21 cellular contexts compared by ENCODE assay signal in the genomic region with DNA sequence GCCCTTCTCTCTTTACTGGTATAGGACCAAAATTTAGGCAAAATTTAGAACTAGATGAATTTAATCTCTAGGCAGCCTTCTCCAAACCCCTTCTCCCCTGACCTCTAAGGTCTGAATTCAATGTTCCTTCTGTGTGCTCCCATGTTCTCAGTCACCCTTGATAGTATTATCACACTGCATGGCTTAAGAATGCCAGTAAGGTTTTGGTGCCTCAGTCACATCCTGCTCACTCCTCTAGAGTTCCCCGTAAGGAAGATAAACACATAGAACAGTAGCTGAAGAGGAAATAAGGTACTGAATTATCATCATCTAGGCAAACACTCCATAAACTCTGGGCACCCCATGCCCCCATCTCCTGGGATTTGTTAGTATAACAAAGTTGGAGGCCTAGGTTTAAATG. TPM values are rescaled to one million over a fixed set of nuclear protein-coding genes. Genes with fewer than 3 reads are reported as not detected.
"Had no signal": no experiment of that assay in that cellular context is flagged by ENCODE, and none has a peak within 500 bp of the region (broad histone marks: within the 10 kb centered on the region; RNA-seq: fewer than 3 reads in every experiment).

No MANE protein-coding gene starts in this region.

- DNase-seq: activated CD4-positive, alpha-beta T cell treated with anti-CD3 and anti-CD28 coated beads, Interleukin-2, amount 50 U/mL, for 48 hours; activated CD8-positive, alpha-beta memory T cell treated with anti-CD3 and anti-CD28 coated beads, Interleukin-2, amount 10 ng/mL, durations not matched to agents 7 days and 5 days; activated naive CD4-positive, alpha-beta T cell treated with anti-CD3 and anti-CD28 coated beads for 36 hours; activated naive CD8-positive, alpha-beta T cell treated with anti-CD3 and anti-CD28 coated beads, Interleukin-2, amount 50 U/mL, for 24 hours; activated T-cell treated with anti-CD3 and anti-CD28 coated beads, Interleukin-2, amount 50 U/mL, for 1 hour; colonic mucosa; foreskin fibroblast; immature natural killer cell; lower lobe of right lung; midbrain; pancreas; stimulated activated CD4-positive, alpha-beta T cell treated with anti-CD3 and anti-CD28 coated beads, Interleukin-2, amount 100 ng/mL, for 48 hours; T-helper 1 cell; T1000; transverse colon; WERI-Rb-1 had no signal

- H3K27me3 ChIP-seq: colonic mucosa had no signal

- H3K4me1 ChIP-seq: colonic mucosa, lower lobe of right lung, pancreas, transverse colon had no signal

- H3K27ac Mint-ChIP-seq: activated CD8-positive, alpha-beta memory T cell treated with anti-CD3 and anti-CD28 coated beads, Interleukin-2, amount 10 ng/mL, durations not matched to agents 7 days and 5 days; activated naive CD4-positive, alpha-beta T cell treated with anti-CD3 and anti-CD28 coated beads for 36 hours; activated naive CD8-positive, alpha-beta T cell treated with anti-CD3 and anti-CD28 coated beads, Interleukin-2, amount 50 U/mL, for 24 hours; activated T-helper 2 cell treated with anti-CD3 and anti-CD28 coated beads, Interferon-gamma antibody, Interleukin-2, Interleukin-4, amounts not matched to agents 10 μg/mL and 5 μg/mL and 100 μg/mL, durations not matched to agents 14 hours and 24 hours and 36 hours; immature natural killer cell; stimulated activated memory B cell treated with anti-CD40 and anti-IgM and Interleukin-4, amounts not matched to agents 10 μg/mL and 1 μg/mL and 100 μg/mL, for 72 hours had no signal

- H3K9me3 Mint-ChIP-seq: activated naive CD4-positive, alpha-beta T cell treated with anti-CD3 and anti-CD28 coated beads for 36 hours; activated naive CD8-positive, alpha-beta T cell treated with anti-CD3 and anti-CD28 coated beads, Interleukin-2, amount 50 U/mL, for 24 hours; activated T-helper 2 cell treated with anti-CD3 and anti-CD28 coated beads, Interferon-gamma antibody, Interleukin-2, Interleukin-4, amounts not matched to agents 10 μg/mL and 5 μg/mL and 100 μg/mL, durations not matched to agents 14 hours and 24 hours and 36 hours; neural crest cell; stimulated activated memory B cell treated with anti-CD40 and anti-IgM and Interleukin-4, amounts not matched to agents 10 μg/mL and 1 μg/mL and 100 μg/mL, for 72 hours had no signal

- H3K4me3 ChIP-seq: colonic mucosa, esophagus muscularis mucosa, lower lobe of right lung, pancreas, SK-N-MC, transverse colon had no signal

- H3K27ac ChIP-seq: colonic mucosa, lower lobe of right lung, pancreas, SK-N-MC, transverse colon, WERI-Rb-1 had no signal

- H3K4me3 Mint-ChIP-seq: activated CD8-positive, alpha-beta memory T cell treated with anti-CD3 and anti-CD28 coated beads, Interleukin-2, amount 10 ng/mL, durations not matched to agents 7 days and 5 days; activated naive CD4-positive, alpha-beta T cell treated with anti-CD3 and anti-CD28 coated beads for 36 hours; activated naive CD8-positive, alpha-beta T cell treated with anti-CD3 and anti-CD28 coated beads, Interleukin-2, amount 50 U/mL, for 24 hours; immature natural killer cell; neural crest cell; stimulated activated memory B cell treated with anti-CD40 and anti-IgM and Interleukin-4, amounts not matched to agents 10 μg/mL and 1 μg/mL and 100 μg/mL, for 72 hours had no signal

- ATAC-seq: activated CD8-positive, alpha-beta memory T cell treated with anti-CD3 and anti-CD28 coated beads, Interleukin-2, amount 10 ng/mL, durations not matched to agents 7 days and 5 days; activated naive CD8-positive, alpha-beta T cell treated with anti-CD3 and anti-CD28 coated beads, Interleukin-2, amount 50 U/mL, for 24 hours; lower lobe of right lung; pancreas; stimulated activated memory B cell treated with anti-CD40 and anti-IgM and Interleukin-4, amounts not matched to agents 10 μg/mL and 1 μg/mL and 100 μg/mL, for 72 hours had no signal

- H3K4me1 Mint-ChIP-seq: activated CD8-positive, alpha-beta memory T cell treated with anti-CD3 and anti-CD28 coated beads, Interleukin-2, amount 10 ng/mL, durations not matched to agents 7 days and 5 days; activated naive CD8-positive, alpha-beta T cell treated with anti-CD3 and anti-CD28 coated beads, Interleukin-2, amount 50 U/mL, for 24 hours; immature natural killer cell; stimulated activated memory B cell treated with anti-CD40 and anti-IgM and Interleukin-4, amounts not matched to agents 10 μg/mL and 1 μg/mL and 100 μg/mL, for 72 hours had no signal

- H3K36me3 Mint-ChIP-seq: activated CD8-positive, alpha-beta memory T cell treated with anti-CD3 and anti-CD28 coated beads, Interleukin-2, amount 10 ng/mL, durations not matched to agents 7 days and 5 days; immature natural killer cell; stimulated activated memory B cell treated with anti-CD40 and anti-IgM and Interleukin-4, amounts not matched to agents 10 μg/mL and 1 μg/mL and 100 μg/mL, for 72 hours had no signal

- H3K36me3 ChIP-seq: colonic mucosa, esophagus muscularis mucosa, lower lobe of right lung, pancreas, transverse colon, WERI-Rb-1 had no signal

- H3K9me3 ChIP-seq: colonic mucosa, esophagus muscularis mucosa, lower lobe of right lung, pancreas, transverse colon had no signal

RNA-seq across cellular contexts. Expression of gene PRRX1, which starts 18.2 kb away (rescaled TPM):
- total RNA-seq: activated CD8-positive, alpha-beta memory T cell treated with anti-CD3 and anti-CD28 coated beads, Interleukin-2, amount 10 ng/mL, durations not matched to agents 7 days and 5 days; activated naive CD4-positive, alpha-beta T cell treated with anti-CD3 and anti-CD28 coated beads for 36 hours; activated T-helper 2 cell treated with anti-CD3 and anti-CD28 coated beads, Interferon-gamma antibody, Interleukin-2, Interleukin-4, amounts not matched to agents 10 μg/mL and 5 μg/mL and 100 μg/mL, durations not matched to agents 14 hours and 24 hours and 36 hours had no signal
- polyA plus RNA-seq: immature natural killer cell had no signal
